ENCODE assay signal across 21 cellular contexts in the genomic region with DNA sequence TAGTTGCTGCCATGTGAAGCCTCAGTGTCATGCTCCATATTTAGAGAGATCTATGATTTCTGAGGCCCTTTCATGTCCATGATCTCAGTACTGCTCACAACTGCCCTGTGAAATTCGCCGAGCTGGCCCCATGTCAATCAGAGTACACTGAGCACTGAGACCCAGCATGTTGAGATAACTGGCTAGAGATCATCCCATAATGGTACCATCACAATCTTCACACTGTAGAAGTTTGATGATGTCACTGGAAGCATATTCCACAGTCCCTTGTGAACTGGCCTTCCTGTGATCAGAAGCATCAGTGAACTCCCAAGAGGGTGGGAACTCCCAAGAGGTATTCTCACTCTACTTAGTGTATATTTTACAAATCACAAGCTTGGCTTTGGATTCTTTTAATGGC.
DNase-seq lines count a peak whose midpoint lies in the region; ATAC-seq, FAIRE-seq and TF ChIP-seq lines count a peak whose summit lies in the region.
"Had no signal": no experiment of that assay in that cellular context is flagged by ENCODE, and none has a peak within 500 bp of the region (broad histone marks: within the 10 kb centered on the region; RNA-seq: fewer than 3 reads in every experiment).

No MANE protein-coding gene starts in this region.

- peaks cover 7% of the 10 kb centered on the region for H3K27me3 Mint-ChIP-seq in activated CD4-positive, alpha-beta T cell treated with anti-CD3 and anti-CD28 coated beads, Interleukin-2, amount 10 ng/mL, durations not matched to agents 7 days and 5 days

- peak overlapping the region; percentile 64 for H2AK5ac ChIP-seq in mesenchymal stem cell (ENCODE audit: low read length, severe bottlenecking)

- TF ChIP-seq EP300 in K562 (IDR thresholded peaks at IDR 0.05; ENCODE audit: low read length) = no peak

- no peak overlapping the region for H3K14ac ChIP-seq in mesenchymal stem cell (ENCODE audit: low read length in 2 of 2)

- peak overlapping the region in 1 of 2 experiments; percentile 61 for H3K4ac ChIP-seq in mesenchymal stem cell (ENCODE audit: low read depth in 1 of 2, low read length in 2 of 2)

- TF ChIP-seq POLR2A in K562 (conservative IDR thresholded peaks at IDR 0.05) = no peak

- WGBS in heart right ventricle, 2 donors = 70 to 93% methylated on average over 2 of the region's 2 CpGs
- WGBS in K562 (ENCODE audit: insufficient coverage, low coverage, missing lambda C conversion rate) = 20% methylated on average over 2 of the region's 2 CpGs
- WGBS in mesenchymal stem cell = 93% methylated on average over 2 of the region's 2 CpGs

- H3K18ac ChIP-seq in mesenchymal stem cell (ENCODE audit: low read depth in 1 of 2, low read length in 2 of 2) = peak overlapping the region; percentile 67 to 88

- H2BK120ac ChIP-seq in mesenchymal stem cell (ENCODE audit: low read depth, low read length) = no peak overlapping the region

- H3K27ac Mint-ChIP-seq in activated CD4-positive, alpha-beta T cell treated with anti-CD3 and anti-CD28 coated beads, Interleukin-2, amount 10 ng/mL, durations not matched to agents 7 days and 5 days = no peak overlapping the region
- H3K27ac Mint-ChIP-seq: immature natural killer cell; natural killer cell treated with Interleukin-12 subunit alpha and Interleukin-12 subunit beta and Interleukin-15 and Interleukin-18, amount 100 ng/mL, for 72 hours; stimulated activated naive CD8-positive, alpha-beta T cell treated with anti-CD3 and anti-CD28 coated beads, Interleukin-15, amount 100 ng/mL, for 72 hours had no signal

- peaks cover 11% of the 10 kb centered on the region for H3K79me1 ChIP-seq in mesenchymal stem cell (replicated peaks; ENCODE audit: low read length, poor library complexity, severe bottlenecking)

- H3K9ac ChIP-seq in K562 (ENCODE audit: insufficient read depth in 1 of 2, low read depth in 2 of 2, low read length in 2 of 2) (no peak overlapping the region), mesenchymal stem cell (ENCODE audit: low read length) (no peak overlapping the region)

- DNase-seq in heart right ventricle (no peak), Right ventricle myocardium superior (no peak), K562 (ENCODE audit: extremely low read depth in 1 of 4, low spot score in 3 of 4) (no peak), mesenchymal stem cell (no peak), ureter (ENCODE audit: low spot score) (peak; percentile 34), HK-2 (ENCODE audit: unreplicated experiment) (no peak), DMS114 treated with DMSO at 0.1 percent for 48 hours (lab: John Stamatoyannopoulos, UW; ENCODE audit: unreplicated experiment) (no peak)
- DNase-seq in activated CD4-positive, alpha-beta T cell treated with anti-CD3 and anti-CD28 coated beads, Interleukin-2, amount 10 ng/mL, durations not matched to agents 7 days and 5 days = no peak
- DNase-seq: activated CD4-positive, alpha-beta T cell treated with anti-CD3 and anti-CD28 coated beads for 48 hours; activated effector memory CD4-positive, alpha-beta T cell treated with Interleukin-2 at 50 U/mL for 16 hours; HCEC 1CT; immature natural killer cell; NCI-H1694 treated with DMSO at 0.1 percent for 48 hours; stimulated activated CD4-positive, alpha-beta T cell treated with anti-CD3 and anti-CD28 coated beads, Interleukin-2, amount 100 ng/mL, for 48 hours; stimulated activated naive CD8-positive, alpha-beta T cell treated with anti-CD3 and anti-CD28 coated beads, Interleukin-15, amount 100 ng/mL, for 72 hours had no signal

- H4K20me1 ChIP-seq in K562 (replicated peaks; ENCODE audit: control insufficient read depth, insufficient read depth, low read length) = no peaks in the 10 kb centered on the region

- no peak overlapping the region for H3K23ac ChIP-seq in mesenchymal stem cell (ENCODE audit: low read length in 2 of 2)

- peak overlapping the region; percentile 26 for H2BK15ac ChIP-seq in mesenchymal stem cell (ENCODE audit: low read depth, poor library complexity, severe bottlenecking)

- BruUV-seq in K562 (replicated peaks; lab: Mats Ljungman, UMichigan) = no TSS peak

- in situ Hi-C loops in K562 (cut with MboI) = no loop called here

- H2BK12ac ChIP-seq in mesenchymal stem cell (ENCODE audit: low read length in 2 of 2) = peak overlapping the region; percentile 45 to 95

- CTCF ChIA-PET in K562 (lab: Yijun Ruan, JAX; ENCODE audit: low intra/inter-chr PET ratio) = no interaction called here
- CTCF ChIA-PET in activated CD4-positive, alpha-beta T cell treated with anti-CD3 and anti-CD28 coated beads, Interleukin-2, amount 10 ng/mL, durations not matched to agents 7 days and 5 days (lab: Charles Lee) = no interaction called here

- peak overlapping the region; percentile 24 for H2BK5ac ChIP-seq in mesenchymal stem cell (ENCODE audit: low read depth, low read length, poor library complexity, severe bottlenecking)

- no peaks in the 10 kb centered on the region for H3K36me3 ChIP-seq in heart right ventricle
- no peaks in the 10 kb centered on the region for H3K36me3 ChIP-seq in K562 (ENCODE audit: control insufficient read depth, insufficient read depth, low read length)
- H3K36me3 ChIP-seq in mesenchymal stem cell (ENCODE audit: control insufficient read depth in 1 of 2, insufficient read depth in 2 of 2, low read depth in 1 of 2, low read length in 2 of 2) = peaks cover 0 to 4% of the 10 kb centered on the region in 2 experiments

- FAIRE-seq in K562 (lab: Jason Lieb, UNC) = no peak
- FAIRE-seq: A204.1, TTC549 had no signal

- ATAC-seq in heart right ventricle = no peak
- ATAC-seq in Right ventricle myocardium superior (ENCODE audit: poor library complexity) = no peak
- ATAC-seq in K562 = no peak
- ATAC-seq: natural killer cell treated with Interleukin-12 subunit alpha and Interleukin-12 subunit beta and Interleukin-15 and Interleukin-18, amount 100 ng/mL, for 72 hours; stimulated activated naive CD8-positive, alpha-beta T cell treated with anti-CD3 and anti-CD28 coated beads, Interleukin-15, amount 100 ng/mL, for 72 hours had no signal

- H3K9me1 ChIP-seq in K562 (ENCODE audit: control insufficient read depth, insufficient read depth, low read length) = no peaks in the 10 kb centered on the region

- H3K9me3 Mint-ChIP-seq in activated CD4-positive, alpha-beta T cell treated with anti-CD3 and anti-CD28 coated beads, Interleukin-2, amount 10 ng/mL, durations not matched to agents 7 days and 5 days = no peaks in the 10 kb centered on the region

- POLR2A ChIA-PET in K562 (lab: Yijun Ruan, JAX) = no interaction called here
- POLR2A ChIA-PET in activated CD4-positive, alpha-beta T cell treated with anti-CD3 and anti-CD28 coated beads, Interleukin-2, amount 10 ng/mL, durations not matched to agents 7 days and 5 days (lab: Charles Lee) = no interaction called here

- H3K27me3 ChIP-seq in heart right ventricle = no peaks in the 10 kb centered on the region
- H3K27me3 ChIP-seq in K562 (ENCODE audit: control insufficient read depth in 2 of 2, insufficient read depth in 2 of 2, low read length in 2 of 2) = peaks cover 0 to 10% of the 10 kb centered on the region in 2 experiments; a peak in 1 of 5 replicates
- no peaks in the 10 kb centered on the region for H3K27me3 ChIP-seq in mesenchymal stem cell (ENCODE audit: control insufficient read depth in 1 of 2, insufficient read depth in 1 of 2, low read length in 2 of 2)

- H3K4me3 Mint-ChIP-seq in activated CD4-positive, alpha-beta T cell treated with anti-CD3 and anti-CD28 coated beads, Interleukin-2, amount 10 ng/mL, durations not matched to agents 7 days and 5 days = no peak overlapping the region
- H3K4me3 Mint-ChIP-seq: central memory CD8-positive, alpha-beta T cell; immature natural killer cell; natural killer cell treated with Interleukin-12 subunit alpha and Interleukin-12 subunit beta and Interleukin-15 and Interleukin-18, amount 100 ng/mL, for 72 hours; stimulated activated naive CD8-positive, alpha-beta T cell treated with anti-CD3 and anti-CD28 coated beads, Interleukin-15, amount 100 ng/mL, for 72 hours had no signal

- H3K4me2 ChIP-seq in K562 (ENCODE audit: insufficient read depth, low read length) (no peak overlapping the region), mesenchymal stem cell (ENCODE audit: low read length, poor library complexity, severe bottlenecking) (no peak overlapping the region)

- H3K4me1 Mint-ChIP-seq in activated CD4-positive, alpha-beta T cell treated with anti-CD3 and anti-CD28 coated beads, Interleukin-2, amount 10 ng/mL, durations not matched to agents 7 days and 5 days = peaks cover 5% of the 10 kb centered on the region
- H3K4me1 Mint-ChIP-seq: central memory CD8-positive, alpha-beta T cell; immature natural killer cell had no signal

- peak overlapping the region; percentile 76 for H4K91ac ChIP-seq in mesenchymal stem cell (ENCODE audit: low read length)

- H3K9me3 ChIP-seq in heart right ventricle = peaks cover 0 to 12% (median 0%) of the 10 kb centered on the region in 11 donors
- no peaks in the 10 kb centered on the region for H3K9me3 ChIP-seq in K562 (replicated peaks; ENCODE audit: control insufficient read depth, insufficient read depth, low read depth, low read length)
- no peaks in the 10 kb centered on the region for H3K9me3 ChIP-seq in mesenchymal stem cell (ENCODE audit: control insufficient read depth, low read length)

- H3K4me1 ChIP-seq in heart right ventricle (peaks cover 12 to 53% (median 39%) of the 10 kb centered on the region in 9 donors), K562 (replicated peaks in 1 of 2; ENCODE audit: control insufficient read depth in 2 of 2, insufficient read depth in 2 of 2, low read length in 2 of 2) (peaks cover 15 to 16% of the 10 kb centered on the region in 2 experiments; a peak in 4 of 5 replicates), mesenchymal stem cell (ENCODE audit: control insufficient read depth, insufficient read depth, low read depth, low read length) (peaks cover 25% of the 10 kb centered on the region)

- TF ChIP-seq RAD21 in K562 (CRISPR knock-in tag; conservative IDR thresholded peaks at IDR 0.05 in 1 of 2, IDR thresholded peaks at IDR 0.05 in 1 of 2) = no peak

- H3K4me3 ChIP-seq in heart right ventricle (no peak overlapping the region), K562 (no peak overlapping the region), mesenchymal stem cell (ENCODE audit: insufficient read depth in 1 of 2, low read depth in 1 of 2, low read length in 2 of 2) (no peak overlapping the region)

- H3K27ac ChIP-seq in heart right ventricle (peak overlapping the region in 7 of 10 donors; percentile 76 to 88 (median 81)), K562 (ENCODE audit: extremely low read depth, low read depth, low read length) (no peak overlapping the region), mesenchymal stem cell (ENCODE audit: low read length, poor library complexity, severe bottlenecking) (no peak overlapping the region)
- H3K27ac ChIP-seq: C4-2B, HL-60 had no signal

- TF ChIP-seq CTCF in heart right ventricle (IDR thresholded peaks at IDR 0.05) (no peak), K562 (IDR thresholded peaks at IDR 0.05 in 2 of 3, conservative IDR thresholded peaks at IDR 0.05 in 1 of 3; ENCODE audit: insufficient read depth in 2 of 3, low read depth in 1 of 3, low read length in 3 of 3) (no peak)

- intact Hi-C loops in heart right ventricle (cut with DNase I) (loop anchor here in 5 of 10 donors (2.0 to 10.0 kb wide), 12 partner anchors 37 to 123 kb away; a partner anchor contains a TSS), Right ventricle myocardium superior (cut with DNase I) (loop anchor here (10.0 kb wide), 1 partner anchor 110 kb away; no protein-coding TSS in a partner anchor), K562 (cut with micrococcal nuclease) (no loop called here)

- no peak overlapping the region for H4K8ac ChIP-seq in mesenchymal stem cell (ENCODE audit: low read length)

- no peaks in the 10 kb centered on the region for H3K79me2 ChIP-seq in K562 (ENCODE audit: control insufficient read depth, insufficient read depth, low read length)

- H2AFZ ChIP-seq in K562 (ENCODE audit: low read depth, low read length) (0 out of 2 replicates have a peak overlapping the region, but pooled peaks have one; percentile 17), mesenchymal stem cell (ENCODE audit: low read depth, low read length) (no peak overlapping the region)

- H3K36me3 Mint-ChIP-seq in activated CD4-positive, alpha-beta T cell treated with anti-CD3 and anti-CD28 coated beads, Interleukin-2, amount 10 ng/mL, durations not matched to agents 7 days and 5 days (ENCODE audit: low read depth) = no peaks in the 10 kb centered on the region
- H3K36me3 Mint-ChIP-seq: natural killer cell treated with Interleukin-12 subunit alpha and Interleukin-12 subunit beta and Interleukin-15 and Interleukin-18, amount 100 ng/mL, for 72 hours had no signal

Comparison
In these comparisons a context has a peak if more than half of its experiments do, and no peak if none do; other contexts are left out.
1. H3K27ac ChIP-seq: peak in heart right ventricle (7 of 10); none in K562 (single experiment) and mesenchymal stem cell (single experiment).